Comparison of ENCODE assay signal across 9 cellular contexts in the genomic region with DNA sequence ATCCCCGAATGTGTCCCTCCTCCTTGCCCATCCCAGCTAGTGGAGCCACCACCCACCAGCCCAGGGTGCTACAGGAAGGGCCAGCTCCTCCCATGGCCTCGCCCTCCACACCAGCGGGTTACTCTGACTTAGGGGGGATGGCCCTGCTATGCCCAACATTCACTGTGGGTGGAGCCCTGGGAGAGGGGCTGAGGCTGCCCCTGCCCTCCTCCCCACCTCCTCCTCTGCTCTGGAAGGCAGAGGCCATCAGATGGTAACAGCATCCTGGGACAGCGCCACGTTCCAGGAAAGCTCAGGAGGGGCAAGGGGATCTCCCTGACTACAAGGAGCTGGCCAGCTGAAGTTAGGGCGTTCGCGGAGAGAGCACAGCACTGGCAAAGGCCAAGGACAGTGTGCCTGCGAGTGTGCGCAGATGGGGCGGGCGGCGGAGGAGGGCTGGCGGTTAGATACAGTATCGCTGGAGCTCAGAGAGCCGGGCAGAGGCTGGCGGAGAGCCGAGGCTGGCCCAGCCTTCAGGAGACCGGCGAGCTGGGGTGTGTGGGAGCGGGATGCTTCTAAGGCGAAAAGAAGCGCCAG. TPM values are rescaled to one million over a fixed set of nuclear protein-coding genes. Genes with fewer than 3 reads are reported as not detected.
DNase-seq lines count a peak whose midpoint lies in the region; ATAC-seq and TF ChIP-seq lines count a peak whose summit lies in the region.
"Had no signal": no experiment of that assay in that cellular context is flagged by ENCODE, and none has a peak within 500 bp of the region (broad histone marks: within the 10 kb centered on the region; RNA-seq: fewer than 3 reads in every experiment).

No MANE protein-coding gene starts in this region.

- ATAC-seq in HG03095 (IDR thresholded peaks at IDR 0.05; ENCODE audit: unreplicated experiment), result no peak

- no peak for TF ChIP-seq CTCF in suprapubic skin (IDR thresholded peaks at IDR 0.05)

- H3K36me3 ChIP-seq in suprapubic skin (no peaks in the 10 kb centered on the region), GM23248 (ENCODE audit: low read depth) (no peaks in the 10 kb centered on the region)

- H3K27ac ChIP-seq in suprapubic skin (no peak overlapping the region), GM23248 (no peak overlapping the region)

- no peak overlapping the region for H3K9ac ChIP-seq in GM23248

- no peaks in the 10 kb centered on the region for H4K20me1 ChIP-seq in GM23248 (ENCODE audit: insufficient read depth)

- peak overlapping the region; percentile 71 for H3K4me3 ChIP-seq in iPS-18c (ENCODE audit: insufficient read depth, low read depth, low read length)
- H3K4me3 ChIP-seq in suprapubic skin, result peak overlapping the region; percentile 51
- H3K4me3 ChIP-seq in GM23248, result no peak overlapping the region

- H3K4me1 ChIP-seq in suprapubic skin (peaks cover 21% of the 10 kb centered on the region), GM23248 (ENCODE audit: insufficient read depth) (no peaks in the 10 kb centered on the region)

- H3K4me2 ChIP-seq in GM23248 (ENCODE audit: unreplicated experiment), result no peak overlapping the region

- no peak for TF ChIP-seq EP300 in suprapubic skin (IDR thresholded peaks at IDR 0.05)

- peaks cover 4% of the 10 kb centered on the region for H3K9me3 ChIP-seq in iPS-18c (ENCODE audit: control insufficient read depth, insufficient read depth, low read length)
- H3K9me3 ChIP-seq in suprapubic skin, result no peaks in the 10 kb centered on the region
- H3K9me3 ChIP-seq in GM23248 (ENCODE audit: low read depth), result no peaks in the 10 kb centered on the region

- no peaks in the 10 kb centered on the region for H3F3A ChIP-seq in GM23248 (ENCODE audit: insufficient read depth)

- in situ Hi-C loops in GM23248 (cut with MboI), result no loop called here

- TF ChIP-seq POLR2A in suprapubic skin (IDR thresholded peaks at IDR 0.05), result no peak

- H3K27me3 ChIP-seq in suprapubic skin (peaks cover 82% of the 10 kb centered on the region), GM23248 (replicated peaks; ENCODE audit: insufficient read depth) (peaks cover 14% of the 10 kb centered on the region)

- no peak overlapping the region for H2AFZ ChIP-seq in GM23248

- DNase-seq in activated T-cell treated with anti-CD3 and anti-CD28 coated beads for 48 hours (ENCODE audit: low read depth) (peak; percentile 21), activated T-cell treated with anti-CD3 and anti-CD28 coated beads for 4 hours (no peak), suprapubic skin (ENCODE audit: low spot score in 2 of 2) (peak in 1 of 2 donors; percentile 67), GM23248 (no peak), HCEC 1CT (no peak)
- DNase-seq in activated CD8-positive, alpha-beta memory T cell treated with anti-CD3 and anti-CD28 coated beads for 24 hours, result peak; percentile 75
- DNase-seq: NCI-H345 had no signal

- H3K79me2 ChIP-seq in GM23248 (ENCODE audit: insufficient read depth), result no peaks in the 10 kb centered on the region

- 1% methylated on average over 10 of the region's 23 CpGs for WGBS in suprapubic skin
- 2 to 3% methylated on average over 20 to 23 of the region's 23 CpGs for WGBS in GM23248 (ENCODE audit: low coverage in 1 of 2, low lambda C conversion rate in 2 of 2, missing lambda C conversion rate in 2 of 2), 2 experiments

- no peaks in the 10 kb centered on the region for H3K9me2 ChIP-seq in GM23248 (ENCODE audit: insufficient read depth)

RNA-seq across cellular contexts. Expression of a gene that starts 1.5 kb away (rescaled TPM):
- total RNA-seq in suprapubic skin, result under 1 TPM in 1 of 4 donors, not detected in 3; 0.24 TPM
- not detected in 2 replicates for total RNA-seq in GM23248 (2014; rRNA removed; shearing (Covaris generic))
- polyA plus RNA-seq in GM23248 (2016; fragmentation: Nextera tagmentation; extraction: Ambion mirVana), result not detected in 2 replicates

Comparison
In these comparisons a context has a peak if more than half of its experiments do, and no peak if none do; other contexts are left out.
1. DNase-seq: peak in activated T-cell treated with anti-CD3 and anti-CD28 coated beads for 48 hours (single experiment) and activated CD8-positive, alpha-beta memory T cell treated with anti-CD3 and anti-CD28 coated beads for 24 hours (single experiment); none in activated T-cell treated with anti-CD3 and anti-CD28 coated beads for 4 hours (single experiment), GM23248 (single experiment) and HCEC 1CT (single experiment).